In the genomic region with DNA sequence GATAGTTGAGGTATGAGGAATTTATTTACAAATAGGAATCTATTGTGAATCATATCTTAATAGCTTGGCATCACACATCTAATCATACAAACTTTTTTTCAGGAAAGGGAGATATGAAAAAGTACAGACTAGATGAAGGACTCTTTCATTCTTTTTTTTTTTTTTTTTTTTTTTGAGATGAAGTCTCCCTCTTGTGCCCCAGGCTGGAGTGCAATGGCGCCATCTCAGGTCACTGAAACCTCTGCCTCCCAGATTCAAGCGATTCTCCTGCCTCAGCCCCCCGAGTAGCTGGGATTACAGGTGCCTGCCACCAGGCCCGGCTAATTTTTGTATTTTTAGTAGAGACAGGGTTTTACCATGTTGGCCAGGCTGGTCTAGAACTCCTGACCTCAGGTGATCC, we compare ENCODE assay signal across 7 cellular contexts.
DNase-seq lines count a peak whose midpoint lies in the region; ATAC-seq, FAIRE-seq and TF ChIP-seq lines count a peak whose summit lies in the region.
"Not testable (repeated sequence)": the region's sequence is repeated elsewhere in the genome, so short reads cannot be mapped to it uniquely, and the experiment has no call there.

No MANE protein-coding gene starts in this region.

- H2AFZ ChIP-seq in HCT116 (ENCODE audit: low read depth, low read length, poor library complexity, severe bottlenecking), result peak overlapping the region; percentile 93
- not testable (repeated sequence) for H2AFZ ChIP-seq in HepG2 (ENCODE audit: low read length)

- not testable (repeated sequence) for H3K36me3 Mint-ChIP-seq in chondrocyte (ENCODE audit: low read depth)

- H3K27me3 ChIP-seq in HCT116 (ENCODE audit: insufficient read depth, low read length); HepG2 (ENCODE audit: control insufficient read depth in 1 of 2, insufficient read depth in 2 of 2, low read length in 2 of 2): not testable (repeated sequence)

- not testable (repeated sequence) for H3K4me1 ChIP-seq in HCT116 (ENCODE audit: control insufficient read depth in 1 of 2, insufficient read depth in 2 of 2, low read length in 2 of 2); HepG2 (ENCODE audit: insufficient read depth, low read length)

- not testable (repeated sequence) for H3K27ac Mint-ChIP-seq in chondrocyte (ENCODE audit: unreplicated experiment)

- H3K9me2 ChIP-seq in HCT116 (ENCODE audit: insufficient read depth), result not testable (repeated sequence)

- H3K27me3 Mint-ChIP-seq in chondrocyte (ENCODE audit: low read depth), result not testable (repeated sequence)

- peak; percentile 15 for DNase-seq in DMS 273 (lab: John Stamatoyannopoulos, UW; ENCODE audit: unreplicated experiment)
- peak; percentile 7 for DNase-seq in HCT116 (ENCODE audit: low read depth, low spot score)
- DNase-seq in NCI-H69 (lab: John Stamatoyannopoulos, UW), result peak; percentile 23
- not testable (repeated sequence) for DNase-seq in chondrocyte (ENCODE audit: low spot score); HepG2 (ENCODE audit: low spot score)

- H3K9me3 Mint-ChIP-seq in chondrocyte (ENCODE audit: low read depth), result peaks cover 12% of the 10 kb centered on the region

- peak; percentile 45 for TF ChIP-seq RAD21 in HCT116 (IDR thresholded peaks at IDR 0.05; ENCODE audit: low read depth)
- not testable (repeated sequence) for TF ChIP-seq RAD21 in HepG2 (CRISPR knock-in tag; IDR thresholded peaks at IDR 0.05)

- BruUV-seq in HCT116 (replicated peaks; lab: Mats Ljungman, UMichigan); HepG2 (replicated peaks; lab: Mats Ljungman, UMichigan): not testable (repeated sequence)

- H3K4me3 Mint-ChIP-seq in chondrocyte (ENCODE audit: unreplicated experiment), result not testable (repeated sequence)

- not testable (repeated sequence) for H3K9me3 ChIP-seq in HCT116 (ENCODE audit: control insufficient read depth in 1 of 2, insufficient read depth in 1 of 2, low read depth in 1 of 2, low read length in 2 of 2); HepG2 (ENCODE audit: low read length)

- WGBS in HepG2 (ENCODE audit: low lambda C conversion rate), result 45% methylated on average over 4 of the region's 4 CpGs

- H3K4me1 Mint-ChIP-seq in chondrocyte (ENCODE audit: low read depth), result not testable (repeated sequence)

- intact Hi-C loops in HCT116 (cut with micrococcal nuclease); HepG2 (cut with micrococcal nuclease; ENCODE audit: unreplicated experiment): not testable (repeated sequence)

- not testable (repeated sequence) for H3K79me2 ChIP-seq in HCT116 (ENCODE audit: insufficient read depth, low read length); HepG2 (ENCODE audit: insufficient read depth, low read length)

- RAD21 ChIA-PET in HCT116 (lab: Charles Lee; ENCODE audit: low non-redundant PET in 1 of 2, low total read pairs in 2 of 2, uncharacterized antibody in 2 of 2, unreplicated experiment in 2 of 2), result interaction anchor here in 1 of 2 experiments (0.7 kb wide), 1 partner anchor 326 kb away, joined by 4 read pairs; no protein-coding TSS in a partner anchor

- TF ChIP-seq EP300 in HepG2 (IDR thresholded peaks at IDR 0.05; ENCODE audit: low read depth in 2 of 2, low read length in 2 of 2); HepG2 (CRISPR knock-in tag; IDR thresholded peaks at IDR 0.05; ENCODE audit: borderline replicate concordance): not testable (repeated sequence)

- H3K9ac ChIP-seq in HCT116 (ENCODE audit: low read length); HepG2 (ENCODE audit: insufficient read depth, low read depth, low read length): not testable (repeated sequence)

- peak; percentile 63 for ATAC-seq in HCT116
- ATAC-seq in HepG2, result not testable (repeated sequence)

- not testable (repeated sequence) for H3K4me3 ChIP-seq in HCT116 (replicated peaks in 1 of 2; ENCODE audit: low read depth in 1 of 2, low read length in 2 of 2); HepG2 (replicated peaks in 1 of 3; ENCODE audit: insufficient read depth in 1 of 3, low read depth in 2 of 3, low read length in 3 of 3)

- FAIRE-seq in HepG2 (lab: Jason Lieb, UNC), result not testable (repeated sequence)

- POLR2A ChIA-PET in HCT116 (lab: Charles Lee); HepG2 (lab: Yijun Ruan, JAX): not testable (repeated sequence)

- H4K20me1 ChIP-seq in HCT116 (ENCODE audit: insufficient read depth); HepG2 (ENCODE audit: insufficient read depth, low read length): not testable (repeated sequence)

- CTCF ChIA-PET in HCT116 (lab: Charles Lee), result interaction anchor here (0.7 to 1.2 kb wide), 5 partner anchors 9 to 981 kb away, joined by 3 to 5 read pairs (median 3); no protein-coding TSS in a partner anchor
- CTCF ChIA-PET in HepG2 (lab: Yijun Ruan, JAX; ENCODE audit: low intra/inter-chr PET ratio, low total read pairs), result not testable (repeated sequence)

- TF ChIP-seq CTCF in 22Rv1 (IDR thresholded peaks at IDR 0.05) (peak; percentile 59), HCT116 (IDR thresholded peaks at IDR 0.05 in 2 of 3, conservative IDR thresholded peaks at IDR 0.05 in 1 of 3; ENCODE audit: borderline replicate concordance in 1 of 3, insufficient read depth in 1 of 3, low read depth in 2 of 3, low read length in 2 of 3) (0 out of 6 replicates have a peak, but pooled peaks of 1 of the 3 experiments have one; percentile 32), VCaP (conservative IDR thresholded peaks at IDR 0.05) (peak; percentile 42), chondrocyte (IDR thresholded peaks at IDR 0.05) (peak; percentile 29), HepG2 (CRISPR knock-in tag; IDR thresholded peaks at IDR 0.05) (peak; percentile 19; the same call in 1 of the 2 replicates)

- TF ChIP-seq POLR2A in HCT116 (IDR thresholded peaks at IDR 0.05; ENCODE audit: borderline replicate concordance, extremely low read depth, insufficient read depth, insufficient read length); HepG2 (IDR thresholded peaks at IDR 0.05; ENCODE audit: insufficient read depth in 1 of 2, low read depth in 2 of 2, low read length in 2 of 2): not testable (repeated sequence)

- H3K36me3 ChIP-seq in HCT116 (ENCODE audit: control insufficient read depth in 1 of 2, insufficient read depth in 2 of 2, low read length in 2 of 2); HepG2 (replicated peaks in 1 of 2; ENCODE audit: control insufficient read depth in 1 of 2, insufficient read depth in 2 of 2, low read length in 2 of 2): not testable (repeated sequence)

- in situ Hi-C loops in HepG2 (cut with HindIII; ENCODE audit: extremely low pct_ligation_motif_present, low pct_unique_long_range_greater_than_20kb), result not testable (repeated sequence)

- not testable (repeated sequence) for H3K4me2 ChIP-seq in HCT116 (ENCODE audit: low read length); HepG2 (ENCODE audit: low read depth, low read length)

- not testable (repeated sequence) for H3K27ac ChIP-seq in 22Rv1; HCT116 (ENCODE audit: low read depth, low read length); VCaP; HepG2 (ENCODE audit: extremely low read length, insufficient read depth, low read length)

TF ChIP-seq in HepG2, 621 proteins besides CTCF, POLR2A, EP300 and RAD21:
- TF ChIP-seq, protein P1, sequence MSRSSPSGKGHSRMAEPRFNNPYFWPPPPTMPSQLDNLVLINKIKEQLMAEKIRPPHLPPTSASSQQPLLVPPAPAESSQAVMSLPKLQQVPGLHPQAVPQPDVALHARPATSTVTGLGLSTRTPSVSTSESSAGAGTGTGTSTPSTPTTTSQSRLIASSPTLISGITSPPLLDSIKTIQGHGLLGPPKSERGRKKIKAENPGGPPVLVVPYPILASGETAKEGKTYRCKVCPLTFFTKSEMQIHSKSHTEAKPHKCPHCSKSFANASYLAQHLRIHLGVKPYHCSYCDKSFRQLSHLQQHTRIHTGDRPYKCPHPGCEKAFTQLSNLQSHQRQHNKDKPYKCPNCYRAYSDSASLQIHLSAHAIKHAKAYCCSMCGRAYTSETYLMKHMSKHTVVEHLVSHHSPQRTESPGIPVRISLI (CRISPR knock-in tag; IDR thresholded peaks at IDR 0.05; ENCODE audit: borderline replicate concordance), result peak; percentile 49; the same call in 1 of the 2 replicates
- TF ChIP-seq SMC3 (IDR thresholded peaks at IDR 0.05; ENCODE audit: low read length), result peak; percentile 13; the same call in 1 of the 2 replicates
- TF ChIP-seq STAG1 (CRISPR knock-in tag; IDR thresholded peaks at IDR 0.05), result peak; percentile 53
